In genomic region chr7:91598791-91599190, GRCh38 we compare ENCODE assay signal across 24 cellular contexts.
"Had no signal": no experiment of that assay in that cellular context is flagged by ENCODE, and none has a peak within 500 bp of the region (broad histone marks: within the 10 kb centered on the region; RNA-seq: fewer than 3 reads in every experiment).

No MANE protein-coding gene starts in this region.

- H3K27me3 ChIP-seq: left lung, pancreas, spleen, suprapubic skin, tibial artery, upper lobe of right lung had no signal

- DNase-seq: immature natural killer cell; kidney; left colon; left lung; lower lobe of right lung; mammary epithelial cell; mesenchymal stem cell; naive thymus-derived CD4-positive, alpha-beta T cell; pancreas; retina; right cardiac atrium; small intestine; spleen; stimulated activated CD4-positive, alpha-beta T cell treated with anti-CD3 and anti-CD28 coated beads, Interleukin-4, amount 100 ng/mL, for 24 hours; stimulated activated naive CD4-positive, alpha-beta T cell; tibial artery; trophoblast cell; upper lobe of right lung had no signal

- H3K4me1 ChIP-seq: left lung, lower lobe of right lung, pancreas, prostate gland, spleen, suprapubic skin, tibial artery, upper lobe of right lung had no signal

- ATAC-seq: left colon; left lung; lower lobe of right lung; naive thymus-derived CD4-positive, alpha-beta T cell; natural killer cell treated with Interleukin-12 subunit alpha and Interleukin-12 subunit beta and Interleukin-15 and Interleukin-18, amount 100 ng/mL, for 72 hours; pancreas; right cardiac atrium; sciatic nerve; stimulated activated effector memory CD8-positive, alpha-beta T cell treated with anti-CD3 and anti-CD28 coated beads, Interleukin-12 subunit alpha, Interleukin-12 subunit beta, amount 100 ng/mL, for 72 hours; upper lobe of right lung had no signal

- H3K9me3 ChIP-seq: left lung, lower lobe of right lung, pancreas, prostate gland, suprapubic skin, thoracic aorta, tibial artery, upper lobe of right lung had no signal

- H3K4me3 ChIP-seq: left lung, lower lobe of right lung, pancreas, prostate gland, spleen, suprapubic skin, thoracic aorta, tibial artery, upper lobe of right lung had no signal

- H3K27ac ChIP-seq: left lung, lower lobe of right lung, pancreas, prostate gland, spleen, suprapubic skin, thoracic aorta, tibial artery, upper lobe of right lung had no signal

- H3K36me3 ChIP-seq: left lung, lower lobe of right lung, pancreas, prostate gland, spleen, suprapubic skin, thoracic aorta, tibial artery, upper lobe of right lung had no signal
